In the genomic region with DNA sequence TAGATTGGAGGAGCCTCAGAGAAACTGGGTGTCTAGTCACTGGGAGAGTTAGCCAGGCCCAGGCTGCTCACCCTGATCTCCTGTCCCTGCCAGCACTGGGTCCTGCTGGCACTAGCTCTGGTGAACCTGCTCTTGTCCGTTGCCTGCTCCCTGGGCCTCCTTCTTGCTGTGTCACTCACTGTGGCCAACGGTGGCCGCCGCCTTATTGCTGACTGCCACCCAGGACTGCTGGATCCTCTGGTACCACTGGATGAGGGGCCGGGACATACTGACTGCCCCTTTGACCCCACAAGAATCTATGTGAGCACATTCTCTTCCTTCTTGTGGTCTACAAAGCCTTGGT, we compare ENCODE assay signal across 10 cellular contexts. TPM values are rescaled to one million over a fixed set of nuclear protein-coding genes. Genes with fewer than 3 reads are reported as not detected.
DNase-seq lines count a peak whose midpoint lies in the region; ATAC-seq and TF ChIP-seq lines count a peak whose summit lies in the region.
"Had no signal": no experiment of that assay in that cellular context is flagged by ENCODE, and none has a peak within 500 bp of the region (broad histone marks: within the 10 kb centered on the region; RNA-seq: fewer than 3 reads in every experiment).

No MANE protein-coding gene starts in this region.

- ATAC-seq in foreskin keratinocyte: peak; percentile 12

- H3K27ac ChIP-seq in OCI-LY1 (ENCODE audit: low read depth, low read length, poor library complexity, severe bottlenecking) (peak overlapping the region; percentile 41), foreskin keratinocyte (peak overlapping the region; percentile 65), osteoblast (ENCODE audit: low read depth, low read length) (no peak overlapping the region)

- H3K27me3 ChIP-seq in OCI-LY1 (ENCODE audit: insufficient read depth, low read length): no peaks in the 10 kb centered on the region
- H3K27me3 ChIP-seq in foreskin keratinocyte: no peaks in the 10 kb centered on the region
- H3K27me3 ChIP-seq in osteoblast (ENCODE audit: insufficient read depth, low read length): no peaks in the 10 kb centered on the region
- H3K27me3 ChIP-seq: adrenal gland had no signal

- H3K36me3 ChIP-seq in OCI-LY1 (ENCODE audit: insufficient read depth, low read length): peaks cover 51% of the 10 kb centered on the region; the same call in 1 of the 2 replicates
- peaks cover 62% of the 10 kb centered on the region for H3K36me3 ChIP-seq in osteoblast (ENCODE audit: insufficient read depth, low read length)

- no peaks in the 10 kb centered on the region for H3F3A ChIP-seq in OCI-LY1 (ENCODE audit: insufficient read depth, low read length)

- no peaks in the 10 kb centered on the region for H3K9me2 ChIP-seq in OCI-LY1 (ENCODE audit: low read depth, low read length)

- H2AFZ ChIP-seq in OCI-LY1 (ENCODE audit: low read length) (no peak overlapping the region), osteoblast (ENCODE audit: low read length) (no peak overlapping the region)

- H3K4me2 ChIP-seq in OCI-LY1 (ENCODE audit: low read length): peak overlapping the region; percentile 73
- no peak overlapping the region for H3K4me2 ChIP-seq in osteoblast (ENCODE audit: insufficient read depth, low read length)

- H4K20me1 ChIP-seq in OCI-LY1 (ENCODE audit: insufficient read depth, low read length) (no peaks in the 10 kb centered on the region), osteoblast (ENCODE audit: insufficient read depth, low read length) (no peaks in the 10 kb centered on the region)

- peak; percentile 30 for DNase-seq in COLO668 (lab: John Stamatoyannopoulos, UW; ENCODE audit: unreplicated experiment)
- no peak for DNase-seq in foreskin keratinocyte
- peak; percentile 74 for DNase-seq in osteoblast (ENCODE audit: insufficient read length, low spot score, missing footprints)
- DNase-seq in NCI-H1694 treated with DMSO at 0.1 percent for 48 hours (lab: John Stamatoyannopoulos, UW): no peak
- DNase-seq in NOMO-1 (lab: John Stamatoyannopoulos, UW; ENCODE audit: unreplicated experiment in 2 of 2): no peak
- DNase-seq in activated naive CD4-positive, alpha-beta T cell treated with anti-CD3 and anti-CD28 coated beads, Interleukin-2, amount 50 U/mL, for 16 hours: no peak
- no peak for DNase-seq in NCI-H446 treated with DMSO at 0.1 percent for 48 hours (lab: John Stamatoyannopoulos, UW)

- H3K4me3 ChIP-seq in OCI-LY1 (ENCODE audit: low read depth, low read length, poor library complexity, severe bottlenecking) (peak overlapping the region; percentile 67), osteoblast (ENCODE audit: insufficient read depth, low read length) (no peak overlapping the region)

- H3K9me3 ChIP-seq in OCI-LY1 (ENCODE audit: low read length) (no peaks in the 10 kb centered on the region), osteoblast (ENCODE audit: low read depth, low read length) (no peaks in the 10 kb centered on the region)
- H3K9me3 ChIP-seq: adrenal gland had no signal

- H3K4me1 ChIP-seq in OCI-LY1 (ENCODE audit: insufficient read depth, low read length, severe bottlenecking) (peaks cover 17% of the 10 kb centered on the region), foreskin keratinocyte (peaks cover 5% of the 10 kb centered on the region), osteoblast (ENCODE audit: insufficient read depth, low read length) (no peaks in the 10 kb centered on the region)
- H3K4me1 ChIP-seq: adrenal gland had no signal

- TF ChIP-seq CTCF in OCI-LY1 (IDR thresholded peaks at IDR 0.05; ENCODE audit: low read length): no peak
- no peak for TF ChIP-seq CTCF in foreskin keratinocyte (conservative IDR thresholded peaks at IDR 0.05)
- TF ChIP-seq CTCF in osteoblast (IDR thresholded peaks at IDR 0.05; ENCODE audit: extremely low read depth, low read depth, low read length): no peak

- peak overlapping the region; percentile 76 for H3K9ac ChIP-seq in OCI-LY1 (ENCODE audit: low read length)

- H3K79me2 ChIP-seq in OCI-LY1 (ENCODE audit: insufficient read depth, low read length) (no peaks in the 10 kb centered on the region), osteoblast (ENCODE audit: insufficient read depth, low read length) (no peaks in the 10 kb centered on the region)

RNA-seq across cellular contexts. Expression of gene KRTCAP3, which starts 0.8 kb away (rescaled TPM):
- total RNA-seq in foreskin keratinocyte (37.1 and 40.2 TPM in 2 replicates), osteoblast (under 0.01 and 0.72 TPM in 2 replicates)
- 64.1 and 78.3 TPM in 2 replicates for polyA plus RNA-seq in foreskin keratinocyte

RNA-seq across cellular contexts. Expression of gene NRBP1, which starts 14.5 kb away (rescaled TPM):
- total RNA-seq in foreskin keratinocyte (98.5 and 104 TPM in 2 replicates), osteoblast (147 and 151 TPM in 2 replicates)
- 91.5 and 100 TPM in 2 replicates for polyA plus RNA-seq in foreskin keratinocyte

RNA-seq across cellular contexts. Expression of gene PPM1G, which starts 33.6 kb away (rescaled TPM):
- 128 and 169 TPM in 2 replicates for total RNA-seq in foreskin keratinocyte
- polyA plus RNA-seq in foreskin keratinocyte: 119 and 149 TPM in 2 replicates
- total RNA-seq in osteoblast: 56.6 and 65.5 TPM in 2 replicates

RNA-seq across cellular contexts. Expression of gene IFT172, which starts 46.6 kb away (rescaled TPM):
- 10.6 and 14.6 TPM in 2 replicates for total RNA-seq in foreskin keratinocyte
- 10.9 and 11.6 TPM in 2 replicates for polyA plus RNA-seq in foreskin keratinocyte
- total RNA-seq in osteoblast: 33.3 and 35.5 TPM in 2 replicates

RNA-seq across cellular contexts. Expression of gene FNDC4, which starts 52.0 kb away (rescaled TPM):
- total RNA-seq in foreskin keratinocyte: 13.4 and 21.5 TPM in 2 replicates
- 15.8 and 23.7 TPM in 2 replicates for polyA plus RNA-seq in foreskin keratinocyte
- total RNA-seq in osteoblast: 21.2 and 21.4 TPM in 2 replicates
- total RNA-seq: T-helper 2 cell treated with Interferon-gamma antibody and Interleukin-4, amounts not matched to agents 100 ng/mL and 5 ng/mL, for 36 hours had no signal

Comparison
In these comparisons a context has a peak if more than half of its experiments do, and no peak if none do; other contexts are left out.
1. DNase-seq: peak in COLO668 (single experiment) and osteoblast (single experiment); none in foreskin keratinocyte (0 of 2), NCI-H1694 treated with DMSO at 0.1 percent for 48 hours (single experiment), NOMO-1 (0 of 2), activated naive CD4-positive, alpha-beta T cell treated with anti-CD3 and anti-CD28 coated beads, Interleukin-2, amount 50 U/mL, for 16 hours (single experiment) and NCI-H446 treated with DMSO at 0.1 percent for 48 hours (single experiment).
2. RNA of gene KRTCAP3, which starts 0.8 kb away (total RNA-seq): 37.1 to 40.2 TPM in foreskin keratinocyte; under 0.01 to 0.72 TPM in osteoblast; every median in the first group is over 10 times any median in the second.